8 cellular contexts compared by ENCODE assay signal in the genomic region with DNA sequence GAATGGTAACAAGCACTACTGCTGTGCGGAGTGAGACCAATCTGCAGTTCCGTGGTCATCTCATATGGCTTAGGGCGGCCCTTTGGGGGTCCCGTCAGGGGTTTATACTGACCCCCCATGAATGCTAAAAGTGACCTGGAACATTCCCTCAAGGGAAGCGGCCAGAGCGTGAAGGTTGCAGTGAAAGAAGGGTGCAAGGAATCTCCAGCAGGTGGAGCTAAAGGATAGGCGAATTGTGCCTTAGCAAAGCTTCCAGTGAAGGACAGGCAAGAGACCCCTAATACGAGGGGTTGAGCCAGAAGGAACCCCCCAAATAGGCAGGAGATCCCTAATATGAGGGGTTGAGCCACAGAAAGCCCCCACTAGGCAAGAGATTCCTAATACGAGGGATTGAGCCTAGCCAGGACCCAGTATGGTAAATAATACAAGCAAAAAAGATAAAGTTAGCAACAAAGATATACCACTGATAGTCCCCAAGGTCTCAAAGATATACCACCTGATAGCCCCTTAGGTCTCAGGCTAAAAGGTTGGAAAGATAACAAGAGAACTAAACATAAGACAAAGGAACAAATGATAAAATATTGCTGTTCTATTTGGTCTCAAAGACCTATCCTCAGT. TPM values are rescaled to one million over a fixed set of nuclear protein-coding genes. Genes with fewer than 3 reads are reported as not detected.
DNase-seq lines count a peak whose midpoint lies in the region; ATAC-seq, FAIRE-seq and TF ChIP-seq lines count a peak whose summit lies in the region.

No MANE protein-coding gene starts in this region.

- peaks cover 35% of the 10 kb centered on the region for H3K36me3 ChIP-seq in HUES48 (ENCODE audit: control insufficient read depth, insufficient read depth, low read length)
- H3K36me3 ChIP-seq in Peyer's patch, result no peaks in the 10 kb centered on the region
- H3K36me3 ChIP-seq in psoas muscle (ENCODE audit: insufficient read depth in 1 of 2, low read depth in 1 of 2), result peaks cover 2 to 12% of the 10 kb centered on the region in 2 donors

- WGBS in psoas muscle, 3 donors, result 9 to 17% (median 10%) methylated on average over 9 of the region's 9 CpGs

- H3K27ac Mint-ChIP-seq in activated naive CD4-positive, alpha-beta T cell treated with anti-CD3 and anti-CD28 coated beads for 36 hours, result no peak overlapping the region
- H3K27ac Mint-ChIP-seq in glutamatergic neuron (ENCODE audit: unreplicated experiment), result peak overlapping the region; percentile 22

- DNase-seq in D721Med (ENCODE audit: insufficient read length, low spot score) (peak; percentile 86), Peyer's patch (peak in 2 of 3 donors; percentile 39 to 76), glutamatergic neuron (peak; percentile 60), psoas muscle (no peak)
- peak; percentile 71 for DNase-seq in activated naive CD4-positive, alpha-beta T cell treated with anti-CD3 and anti-CD28 coated beads for 36 hours

- H3K9me3 ChIP-seq in HUES48 (ENCODE audit: control insufficient read depth, insufficient read depth, low read length) (peaks cover 22% of the 10 kb centered on the region), Peyer's patch (no peaks in the 10 kb centered on the region), psoas muscle (no peaks in the 10 kb centered on the region)

- H3K4me1 ChIP-seq in HUES48 (ENCODE audit: control insufficient read depth, insufficient read depth, low read length), result peaks cover 34% of the 10 kb centered on the region
- peaks cover 0 to 3% (median 1%) of the 10 kb centered on the region in 4 donors for H3K4me1 ChIP-seq in Peyer's patch
- no peaks in the 10 kb centered on the region for H3K4me1 ChIP-seq in psoas muscle

- no peak overlapping the region for H3K4me3 Mint-ChIP-seq in activated naive CD4-positive, alpha-beta T cell treated with anti-CD3 and anti-CD28 coated beads for 36 hours
- no peak overlapping the region for H3K4me3 Mint-ChIP-seq in glutamatergic neuron (ENCODE audit: unreplicated experiment)

- intact Hi-C loops in activated naive CD4-positive, alpha-beta T cell treated with anti-CD3 and anti-CD28 coated beads for 36 hours (cut with micrococcal nuclease), result loop anchor here (1.0 to 2.0 kb wide), 3 partner anchors 127 to 275 kb away; no protein-coding TSS in a partner anchor
- intact Hi-C loops in psoas muscle (cut with DNase I), result loop anchor here (1.0 to 5.0 kb wide), 4 partner anchors 124 to 274 kb away; no protein-coding TSS in a partner anchor

- TF ChIP-seq CTCF in D721Med (IDR thresholded peaks at IDR 0.05; ENCODE audit: insufficient read depth, missing control alignments), result peak; percentile 85
- peak; percentile 47 to 82 (median 80) for TF ChIP-seq CTCF in Peyer's patch (IDR thresholded peaks at IDR 0.05)
- peak; percentile 62 for TF ChIP-seq CTCF in glutamatergic neuron (IDR thresholded peaks at IDR 0.05; ENCODE audit: partially characterized antibody, unreplicated experiment)
- TF ChIP-seq CTCF in psoas muscle (IDR thresholded peaks at IDR 0.05), result peak; percentile 75

- no peaks in the 10 kb centered on the region for H3K27me3 Mint-ChIP-seq in activated naive CD4-positive, alpha-beta T cell treated with anti-CD3 and anti-CD28 coated beads for 36 hours (ENCODE audit: low read depth)
- H3K27me3 Mint-ChIP-seq in glutamatergic neuron (ENCODE audit: unreplicated experiment), result peaks cover 4% of the 10 kb centered on the region

- peak; percentile 51 to 84 (median 70) for ATAC-seq in psoas muscle
- ATAC-seq in GM21447 (IDR thresholded peaks at IDR 0.05; ENCODE audit: unreplicated experiment), result no peak
- no peak for ATAC-seq in HG02678 (IDR thresholded peaks at IDR 0.05; ENCODE audit: unreplicated experiment)

- H3K4me1 Mint-ChIP-seq in activated naive CD4-positive, alpha-beta T cell treated with anti-CD3 and anti-CD28 coated beads for 36 hours (ENCODE audit: low read depth), result peaks cover 14% of the 10 kb centered on the region
- peaks cover 5% of the 10 kb centered on the region for H3K4me1 Mint-ChIP-seq in glutamatergic neuron (ENCODE audit: low read depth, unreplicated experiment)

- no peak for FAIRE-seq in D721Med (lab: Jason Lieb, UNC)

- H3K36me3 Mint-ChIP-seq in activated naive CD4-positive, alpha-beta T cell treated with anti-CD3 and anti-CD28 coated beads for 36 hours (ENCODE audit: low read depth), result peaks cover 7% of the 10 kb centered on the region
- H3K36me3 Mint-ChIP-seq in glutamatergic neuron (ENCODE audit: unreplicated experiment), result peaks cover 16% of the 10 kb centered on the region

- TF ChIP-seq POLR2A in Peyer's patch (IDR thresholded peaks at IDR 0.05), result no peak

- H3K27ac ChIP-seq in HUES48 (ENCODE audit: low read depth, low read length) (peak overlapping the region; percentile 44), Peyer's patch (no peak overlapping the region), psoas muscle (no peak overlapping the region)

- H3K9me3 Mint-ChIP-seq in activated naive CD4-positive, alpha-beta T cell treated with anti-CD3 and anti-CD28 coated beads for 36 hours, result no peaks in the 10 kb centered on the region
- peaks cover 7% of the 10 kb centered on the region for H3K9me3 Mint-ChIP-seq in glutamatergic neuron (ENCODE audit: unreplicated experiment)

- CTCF ChIA-PET in activated naive CD4-positive, alpha-beta T cell treated with anti-CD3 and anti-CD28 coated beads for 36 hours (lab: Charles Lee), result interaction anchor here (0.6 to 8.5 kb wide), 9 partner anchors 14 to 275 kb away, joined by 3 to 93 read pairs (median 3); no protein-coding TSS in a partner anchor

- no peak overlapping the region for H3K9ac ChIP-seq in HUES48 (ENCODE audit: low read depth, low read length)

- H3K4me3 ChIP-seq in HUES48 (ENCODE audit: low read depth, low read length) (no peak overlapping the region), Peyer's patch (no peak overlapping the region), psoas muscle (no peak overlapping the region)

- H3K27me3 ChIP-seq in HUES48 (ENCODE audit: control insufficient read depth, insufficient read depth, low read length), result no peaks in the 10 kb centered on the region
- no peaks in the 10 kb centered on the region for H3K27me3 ChIP-seq in Peyer's patch
- H3K27me3 ChIP-seq in psoas muscle (ENCODE audit: insufficient read depth in 3 of 3, low read length in 2 of 3), result no peaks in the 10 kb centered on the region

RNA-seq across cellular contexts. Expression of a gene that starts 27.5 kb away (rescaled TPM):
- 10 to 100 TPM; 24.0 to 49.6 (median 39.2) TPM for total RNA-seq in Peyer's patch
- 10 to 100 TPM; 17.7 to 24.4 TPM for total RNA-seq in activated naive CD4-positive, alpha-beta T cell treated with anti-CD3 and anti-CD28 coated beads for 36 hours
- 29.2 TPM for total RNA-seq in glutamatergic neuron (ENCODE audit: unreplicated experiment)
- total RNA-seq in psoas muscle, result 10 to 100 TPM; 15.7 to 22.9 (median 20.6) TPM
- 10 to 100 TPM; 21.7 to 28.8 (median 26.3) TPM for polyA plus RNA-seq in psoas muscle

RNA-seq across cellular contexts. Expression of a gene that starts 32.8 kb away (rescaled TPM):
- total RNA-seq in Peyer's patch (10 to 100 TPM in 3 of 4 donors, 1 to 10 TPM in 1; 5.6 to 91.6 (median 14.6) TPM), glutamatergic neuron (ENCODE audit: unreplicated experiment) (48.2 TPM), psoas muscle (1 to 10 TPM; 1.3 to 8.1 (median 3.2) TPM)
- 10 to 100 TPM; 15.8 to 16.3 TPM for total RNA-seq in activated naive CD4-positive, alpha-beta T cell treated with anti-CD3 and anti-CD28 coated beads for 36 hours
- 1 to 10 TPM; 2.3 to 9.4 (median 2.6) TPM for polyA plus RNA-seq in psoas muscle

RNA-seq across cellular contexts. Expression of a gene that starts 50.4 kb away (rescaled TPM):
- not detected for total RNA-seq in Peyer's patch
- total RNA-seq in activated naive CD4-positive, alpha-beta T cell treated with anti-CD3 and anti-CD28 coated beads for 36 hours, result not detected
- total RNA-seq in glutamatergic neuron (ENCODE audit: unreplicated experiment), result not detected
- total RNA-seq in psoas muscle, result under 1 TPM in 1 of 4 donors, not detected in 3; 0.49 TPM
- under 1 TPM in 1 of 3 donors, not detected in 2; 0.09 TPM for polyA plus RNA-seq in psoas muscle

RNA-seq across cellular contexts. Expression of a gene that starts 59.8 kb away (rescaled TPM):
- total RNA-seq in Peyer's patch (not detected), glutamatergic neuron (ENCODE audit: unreplicated experiment) (not detected), psoas muscle (not detected)
- not detected for total RNA-seq in activated naive CD4-positive, alpha-beta T cell treated with anti-CD3 and anti-CD28 coated beads for 36 hours
- not detected for polyA plus RNA-seq in psoas muscle

Comparison
In these comparisons a context has a peak if more than half of its experiments do, and no peak if none do; other contexts are left out.
1. DNase-seq: peak in D721Med (single experiment), Peyer's patch (2 of 3), activated naive CD4-positive, alpha-beta T cell treated with anti-CD3 and anti-CD28 coated beads for 36 hours (single experiment) and glutamatergic neuron (single experiment); none in psoas muscle (0 of 2).
2. ATAC-seq: peak in psoas muscle (4 of 4); none in GM21447 (single experiment) and HG02678 (single experiment).
3. Peak in every context shown above with its lines, with median percentiles within 50 percentile points of each other: CTCF ChIP-seq.